ENCODE assay signal across 20 cellular contexts in genomic region chr7:68269410-68269809, GRCh38.
DNase-seq lines count a peak whose midpoint lies in the region; ATAC-seq and TF ChIP-seq lines count a peak whose summit lies in the region.
"Had no signal": no experiment of that assay in that cellular context is flagged by ENCODE, and none has a peak within 500 bp of the region (broad histone marks: within the 10 kb centered on the region; RNA-seq: fewer than 3 reads in every experiment).

No MANE protein-coding gene starts in this region.

- in situ Hi-C loops in astrocyte of the spinal cord (cut with HindIII; ENCODE audit: low sequenced_read_pairs): no loop called here

- H3K36me3 Mint-ChIP-seq in activated CD4-positive, alpha-beta T cell treated with anti-CD3 and anti-CD28 coated beads for 36 hours (ENCODE audit: low read depth): no peaks in the 10 kb centered on the region
- H3K36me3 Mint-ChIP-seq: activated CD8-positive, alpha-beta memory T cell treated with anti-CD3 and anti-CD28 coated beads, Interleukin-2, amount 10 ng/mL, durations not matched to agents 7 days and 5 days; natural killer cell had no signal

- POLR2A ChIA-PET in activated CD4-positive, alpha-beta T cell treated with anti-CD3 and anti-CD28 coated beads for 36 hours (lab: Charles Lee): no interaction called here

- H3K27me3 Mint-ChIP-seq in activated CD4-positive, alpha-beta T cell treated with anti-CD3 and anti-CD28 coated beads for 36 hours: no peaks in the 10 kb centered on the region
- H3K27me3 Mint-ChIP-seq: activated B cell treated with CpG ODN at 0.5 μM for 24 hours; activated CD8-positive, alpha-beta memory T cell treated with anti-CD3 and anti-CD28 coated beads, Interleukin-2, amount 10 ng/mL, durations not matched to agents 7 days and 5 days had no signal

- ATAC-seq in activated CD4-positive, alpha-beta T cell treated with anti-CD3 and anti-CD28 coated beads for 36 hours: no peak
- ATAC-seq in stimulated activated naive CD8-positive, alpha-beta T cell treated with anti-CD3 and anti-CD28 coated beads, Interleukin-15, Interleukin-2, amounts not matched to agents 100 U/mL and 50 U/mL, for 24 hours: no peak
- no peak for ATAC-seq in HG03442 (IDR thresholded peaks at IDR 0.05; ENCODE audit: unreplicated experiment)
- ATAC-seq: activated CD8-positive, alpha-beta memory T cell treated with anti-CD3 and anti-CD28 coated beads, Interleukin-2, amount 10 ng/mL, durations not matched to agents 7 days and 5 days; natural killer cell; right cardiac atrium had no signal

- H3K27ac Mint-ChIP-seq in activated CD4-positive, alpha-beta T cell treated with anti-CD3 and anti-CD28 coated beads for 36 hours: no peak overlapping the region
- H3K27ac Mint-ChIP-seq: activated B cell treated with CpG ODN at 0.5 μM for 24 hours; activated CD8-positive, alpha-beta memory T cell treated with anti-CD3 and anti-CD28 coated beads, Interleukin-2, amount 10 ng/mL, durations not matched to agents 7 days and 5 days; natural killer cell had no signal

- CTCF ChIA-PET in activated CD4-positive, alpha-beta T cell treated with anti-CD3 and anti-CD28 coated beads for 36 hours (lab: Charles Lee): no interaction called here

- intact Hi-C loops in activated CD4-positive, alpha-beta T cell treated with anti-CD3 and anti-CD28 coated beads for 36 hours (cut with DNase I, micrococcal nuclease): no loop called here

- no peak overlapping the region for H3K4me3 Mint-ChIP-seq in activated CD4-positive, alpha-beta T cell treated with anti-CD3 and anti-CD28 coated beads for 36 hours
- H3K4me3 Mint-ChIP-seq: activated B cell treated with CpG ODN at 0.5 μM for 24 hours; activated CD8-positive, alpha-beta memory T cell treated with anti-CD3 and anti-CD28 coated beads, Interleukin-2, amount 10 ng/mL, durations not matched to agents 7 days and 5 days; H9; natural killer cell had no signal

- H3K4me1 Mint-ChIP-seq in activated CD4-positive, alpha-beta T cell treated with anti-CD3 and anti-CD28 coated beads for 36 hours: no peaks in the 10 kb centered on the region
- H3K4me1 Mint-ChIP-seq: activated B cell treated with CpG ODN at 0.5 μM for 24 hours; activated CD8-positive, alpha-beta memory T cell treated with anti-CD3 and anti-CD28 coated beads, Interleukin-2, amount 10 ng/mL, durations not matched to agents 7 days and 5 days; natural killer cell had no signal

- peak; percentile 11 for DNase-seq in NCI-H748 (lab: John Stamatoyannopoulos, UW; ENCODE audit: unreplicated experiment)
- DNase-seq in NCI-H748 treated with DMSO at 0.1 percent for 48 hours (lab: John Stamatoyannopoulos, UW): no peak
- DNase-seq in astrocyte of the spinal cord (ENCODE audit: low read depth, low spot score): peak; percentile 36
- DNase-seq in kidney tubule cell (ENCODE audit: low spot score): peak; percentile 97
- no peak for DNase-seq in activated CD4-positive, alpha-beta T cell treated with anti-CD3 and anti-CD28 coated beads for 36 hours
- DNase-seq in stimulated activated naive CD8-positive, alpha-beta T cell treated with anti-CD3 and anti-CD28 coated beads, Interleukin-15, Interleukin-2, amounts not matched to agents 100 U/mL and 50 U/mL, for 24 hours: no peak
- DNase-seq in NAMALWA (ENCODE audit: low spot score): no peak
- DNase-seq: activated B cell treated with CpG ODN at 0.5 μM for 24 hours; activated CD8-positive, alpha-beta memory T cell treated with anti-CD3 and anti-CD28 coated beads, Interleukin-2, amount 10 ng/mL, durations not matched to agents 7 days and 5 days; activated naive CD4-positive, alpha-beta T cell; H9; natural killer cell; NCI-H1694; NCI-H526; right cardiac atrium; RPMI8226; stimulated activated CD8-positive, alpha-beta memory T cell treated with anti-CD3 and anti-CD28 coated beads, Interleukin-4, amount 100 ng/mL, for 48 hours; upper lobe of left lung had no signal

- no peak overlapping the region for H3K4me3 ChIP-seq in astrocyte of the spinal cord (ENCODE audit: low read depth, low read length)
- H3K4me3 ChIP-seq: cardiac muscle cell, upper lobe of left lung had no signal

- H3K9me3 Mint-ChIP-seq in activated CD4-positive, alpha-beta T cell treated with anti-CD3 and anti-CD28 coated beads for 36 hours (ENCODE audit: low read depth): peaks cover 25% of the 10 kb centered on the region

- TF ChIP-seq CTCF in astrocyte of the spinal cord (IDR thresholded peaks at IDR 0.05; ENCODE audit: low read depth, low read length): no peak

Comparison
In these comparisons a context has a peak if more than half of its experiments do, and no peak if none do; other contexts are left out.
1. DNase-seq: peak in NCI-H748 (single experiment), astrocyte of the spinal cord (single experiment) and kidney tubule cell (single experiment); none in NCI-H748 treated with DMSO at 0.1 percent for 48 hours (single experiment), activated CD4-positive, alpha-beta T cell treated with anti-CD3 and anti-CD28 coated beads for 36 hours (single experiment), stimulated activated naive CD8-positive, alpha-beta T cell treated with anti-CD3 and anti-CD28 coated beads, Interleukin-15, Interleukin-2, amounts not matched to agents 100 U/mL and 50 U/mL, for 24 hours (single experiment) and NAMALWA (single experiment).